8 cellular contexts compared by ENCODE assay signal in the genomic region with DNA sequence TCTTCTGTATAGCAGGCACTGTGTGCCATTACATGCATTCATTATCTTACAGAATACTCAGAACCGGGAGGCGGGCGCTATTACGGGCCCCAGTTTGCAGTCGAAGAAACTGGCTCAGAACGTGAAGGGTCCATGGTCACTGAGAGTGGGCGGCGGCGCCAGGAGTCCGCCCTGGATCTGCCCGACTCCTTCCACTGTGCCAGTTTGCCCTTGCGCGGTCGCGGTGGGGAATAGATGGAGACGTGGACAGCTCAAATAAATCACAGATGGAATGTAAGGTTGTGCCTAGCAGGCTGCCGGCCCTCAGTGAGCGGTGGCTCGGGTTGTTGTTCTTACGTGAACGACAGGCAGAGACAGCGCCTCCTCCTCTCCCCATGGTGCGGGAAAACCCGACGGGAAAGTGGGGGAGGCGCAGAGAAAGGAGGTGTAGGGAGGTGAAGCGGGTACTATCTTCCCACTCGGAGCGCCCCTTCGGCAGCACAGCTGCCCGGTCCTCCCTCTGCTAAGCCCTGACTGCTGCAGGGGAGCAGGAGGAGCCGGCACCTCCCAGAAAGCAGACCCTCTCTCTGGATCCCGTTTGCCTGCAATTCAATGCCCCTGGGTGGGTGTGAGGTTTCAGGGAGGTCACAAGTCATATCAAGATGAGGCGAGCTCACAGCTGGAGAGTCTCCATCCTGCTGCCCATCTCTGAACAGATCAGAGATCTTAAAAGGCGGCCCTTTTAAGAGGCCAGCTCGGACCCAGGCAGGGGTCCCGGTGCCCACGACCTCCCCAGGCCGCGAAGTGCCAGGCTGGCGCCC. TPM values are rescaled to one million over a fixed set of nuclear protein-coding genes. Genes with fewer than 3 reads are reported as not detected.
DNase-seq lines count a peak whose midpoint lies in the region; ATAC-seq and TF ChIP-seq lines count a peak whose summit lies in the region.

No MANE protein-coding gene starts in this region.

- no peak overlapping the region for H2AFZ ChIP-seq in PC-9

- H4K20me1 ChIP-seq in PC-9 (ENCODE audit: insufficient read depth): no peaks in the 10 kb centered on the region

- no peaks in the 10 kb centered on the region for H3K9me2 ChIP-seq in PC-9 (ENCODE audit: insufficient read depth)

- DNase-seq in NCI-H146 (lab: John Stamatoyannopoulos, UW): peak; percentile 31
- no peak for DNase-seq in NCI-H146 treated with DMSO at 0.1 percent for 48 hours (lab: John Stamatoyannopoulos, UW; ENCODE audit: unreplicated experiment)
- DNase-seq in PC-9: no peak
- DNase-seq in kidney epithelial cell (ENCODE audit: low read depth): no peak
- DNase-seq in stimulated activated CD4-positive, alpha-beta T cell treated with anti-CD3 and anti-CD28 coated beads, Interleukin-4, amount 100 ng/mL, for 24 hours: peak; percentile 22
- DNase-seq in LoVo (ENCODE audit: low spot score): no peak

- peak overlapping the region; percentile 48; the same call in 1 of the 2 replicates for H3K4me3 ChIP-seq in PC-9
- H3K4me3 ChIP-seq in kidney epithelial cell (ENCODE audit: low read depth, low read length): peak overlapping the region; percentile 43

- intact Hi-C loops in PC-9 (cut with micrococcal nuclease; ENCODE audit: unreplicated experiment): loop anchor here (5.0 kb wide), 1 partner anchor 174 kb away; no protein-coding TSS in a partner anchor

- peaks cover 14% of the 10 kb centered on the region for H3K4me1 ChIP-seq in PC-9 (replicated peaks; ENCODE audit: insufficient read depth)

- POLR2A ChIA-PET in PC-9 (lab: Charles Lee; ENCODE audit: unreplicated experiment): no interaction called here

- peak overlapping the region; percentile 72 for H3K4me2 ChIP-seq in PC-9

- peaks cover 31% of the 10 kb centered on the region for H3K4me1 Mint-ChIP-seq in brain

- H3K4me3 Mint-ChIP-seq in brain: peak overlapping the region in 4 of 5 experiments; percentile 73 to 75 (median 74)

- CTCF ChIA-PET in PC-9 (lab: Charles Lee): interaction anchor here (0.7 to 1.2 kb wide), 6 partner anchors 11 to 172 kb away, joined by 3 to 5 read pairs (median 3); no protein-coding TSS in a partner anchor

- peaks cover 55% of the 10 kb centered on the region for H3K27me3 Mint-ChIP-seq in brain

- H3F3A ChIP-seq in PC-9 (ENCODE audit: insufficient read depth, low read depth): peaks cover 4% of the 10 kb centered on the region; the same call in 1 of the 2 replicates

- H3K79me2 ChIP-seq in PC-9 (ENCODE audit: low read depth): no peaks in the 10 kb centered on the region

- H3K36me3 ChIP-seq in PC-9 (ENCODE audit: low read depth): no peaks in the 10 kb centered on the region
- H3K36me3 ChIP-seq in kidney epithelial cell (ENCODE audit: control insufficient read depth, insufficient read depth, low read length): no peaks in the 10 kb centered on the region

- H3K36me3 Mint-ChIP-seq in brain: no peaks in the 10 kb centered on the region

- H3K27ac Mint-ChIP-seq in brain: peak overlapping the region in 2 of 5 experiments; percentile 47 to 93

- H3K9me3 ChIP-seq in PC-9 (ENCODE audit: insufficient read depth, low read depth): no peaks in the 10 kb centered on the region

- H3K27me3 ChIP-seq in PC-9 (ENCODE audit: insufficient read depth, low read depth): peaks cover 16% of the 10 kb centered on the region
- peaks cover 27% of the 10 kb centered on the region for H3K27me3 ChIP-seq in kidney epithelial cell (ENCODE audit: control insufficient read depth, insufficient read depth, low read length)

- H3K27ac ChIP-seq in PC-9: no peak overlapping the region

- no TSS peak for BruUV-seq in PC-9 (replicated peaks; lab: Mats Ljungman, UMichigan)

- peaks cover 0 to 3% (median 0%) of the 10 kb centered on the region in 5 experiments for H3K9me3 Mint-ChIP-seq in brain

- TF ChIP-seq CTCF in PC-9 (conservative IDR thresholded peaks at IDR 0.05) (no peak), brain (conservative IDR thresholded peaks at IDR 0.05) (no peak), kidney epithelial cell (IDR thresholded peaks at IDR 0.05; ENCODE audit: insufficient read depth, low read length, poor library complexity, severe bottlenecking) (no peak)

- ATAC-seq in HG03097 (IDR thresholded peaks at IDR 0.05; ENCODE audit: low FRiP score, unreplicated experiment): no peak

RNA-seq across cellular contexts. Expression of a gene that starts 1.1 kb away (rescaled TPM):
- total RNA-seq in PC-9 (2021) (9.3 and 13.5 TPM in 2 replicates), kidney epithelial cell (19.7 and 20.2 TPM in 2 replicates)
- 94.4 TPM for polyA plus RNA-seq in brain (ENCODE audit: insufficient read depth, low read depth, low replicate concordance)

RNA-seq across cellular contexts. Expression of a gene that starts 57.5 kb away (rescaled TPM):
- 12.9 and 19.7 TPM in 2 replicates for total RNA-seq in PC-9 (2021)
- polyA plus RNA-seq in brain (ENCODE audit: insufficient read depth, low read depth, low replicate concordance): 74.2 TPM
- 10.5 and 13.8 TPM in 2 replicates for total RNA-seq in kidney epithelial cell

RNA-seq across cellular contexts. Expression of a gene that starts 58.0 kb away (rescaled TPM):
- 36.9 and 55.8 TPM in 2 replicates for total RNA-seq in PC-9 (2021)
- 19.4 TPM for polyA plus RNA-seq in brain (ENCODE audit: insufficient read depth, low read depth, low replicate concordance)
- 43.4 and 56.3 TPM in 2 replicates for total RNA-seq in kidney epithelial cell

Comparison
In these comparisons a context has a peak if more than half of its experiments do, and no peak if none do; other contexts are left out.
1. DNase-seq: peak in NCI-H146 (single experiment) and stimulated activated CD4-positive, alpha-beta T cell treated with anti-CD3 and anti-CD28 coated beads, Interleukin-4, amount 100 ng/mL, for 24 hours (single experiment); none in NCI-H146 treated with DMSO at 0.1 percent for 48 hours (single experiment), PC-9 (0 of 2), kidney epithelial cell (single experiment) and LoVo (single experiment).